In the genomic region with DNA sequence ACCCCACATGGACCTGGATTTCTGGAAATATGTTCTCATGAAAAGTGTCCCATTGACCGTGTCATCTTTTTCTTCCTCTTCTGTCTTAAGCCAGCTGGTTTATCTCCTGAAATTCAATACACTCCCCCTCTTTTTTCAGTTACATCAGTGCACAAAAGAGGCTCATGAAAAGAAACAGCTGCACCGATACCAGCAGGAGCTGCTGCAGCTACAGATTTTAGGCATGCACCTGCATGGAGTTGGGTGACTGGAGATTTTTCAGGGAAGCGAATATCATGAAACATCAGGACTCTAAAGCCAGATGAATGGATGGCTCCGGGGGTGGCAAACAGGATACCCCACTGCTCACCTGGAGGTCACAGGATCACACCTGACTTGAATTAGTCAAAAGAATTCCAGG, we compare ENCODE assay signal across 20 cellular contexts.
A peak's percentile ranks its signal among the peaks of the same experiment; 100 is the strongest.
DNase-seq lines count a peak whose midpoint lies in the region; ATAC-seq and TF ChIP-seq lines count a peak whose summit lies in the region.
"Had no signal": no experiment of that assay in that cellular context is flagged by ENCODE, and none has a peak within 500 bp of the region (broad histone marks: within the 10 kb centered on the region; RNA-seq: fewer than 3 reads in every experiment).

No MANE protein-coding gene starts in this region.

- H3K4me1 ChIP-seq in ascending aorta: peaks cover 0 to 4% of the 10 kb centered on the region in 2 donors

- H3K4me3 ChIP-seq in ascending aorta: no peak overlapping the region
- H3K4me3 ChIP-seq: GM12878 had no signal

- H3K27me3 ChIP-seq in ascending aorta: no peaks in the 10 kb centered on the region

- H3K9me3 ChIP-seq in ascending aorta: no peaks in the 10 kb centered on the region

- no peak for ATAC-seq in GM21447 (IDR thresholded peaks at IDR 0.05; ENCODE audit: unreplicated experiment)
- ATAC-seq: CD8-positive, alpha-beta T cell; GM12878; Right ventricle myocardium inferior had no signal

- DNase-seq in NCI-H345 (lab: John Stamatoyannopoulos, UW): peak; percentile 61
- DNase-seq in NCI-H345 treated with DMSO at 0.1 percent for 48 hours (lab: John Stamatoyannopoulos, UW; ENCODE audit: unreplicated experiment): no peak
- DNase-seq in NCI-H524 treated with DMSO at 0.1 percent for 48 hours (lab: John Stamatoyannopoulos, UW): peak; percentile 29
- DNase-seq in left kidney (ENCODE audit: low read depth, low spot score): peak; percentile 92
- no peak for DNase-seq in ascending aorta (ENCODE audit: low spot score in 2 of 2)
- DNase-seq in activated naive CD4-positive, alpha-beta T cell treated with Interleukin-2 at 50 U/mL for 16 hours: no peak
- DNase-seq: 8988T; AML-193; C1 segment of cervical spinal cord; CD8-positive, alpha-beta T cell; DND-41; H9; KBM-7; NCI-H1092; NCI-H1436; NCI-H187 treated with DMSO at 0.1 percent for 48 hours; NCI-H510A treated with DMSO at 0.1 percent for 48 hours had no signal

- intact Hi-C loops in ascending aorta (cut with DNase I): no loop called here

- no peak overlapping the region for H3K27ac ChIP-seq in ascending aorta

- no peaks in the 10 kb centered on the region for H3K36me3 ChIP-seq in ascending aorta

- TF ChIP-seq CTCF in ascending aorta (IDR thresholded peaks at IDR 0.05): no peak

Comparison
In these comparisons a context has a peak if more than half of its experiments do, and no peak if none do; other contexts are left out.
1. DNase-seq: peak in NCI-H345 (single experiment), NCI-H524 treated with DMSO at 0.1 percent for 48 hours (single experiment) and left kidney (single experiment); none in NCI-H345 treated with DMSO at 0.1 percent for 48 hours (single experiment), ascending aorta (0 of 2) and activated naive CD4-positive, alpha-beta T cell treated with Interleukin-2 at 50 U/mL for 16 hours (single experiment).